In the genomic region with DNA sequence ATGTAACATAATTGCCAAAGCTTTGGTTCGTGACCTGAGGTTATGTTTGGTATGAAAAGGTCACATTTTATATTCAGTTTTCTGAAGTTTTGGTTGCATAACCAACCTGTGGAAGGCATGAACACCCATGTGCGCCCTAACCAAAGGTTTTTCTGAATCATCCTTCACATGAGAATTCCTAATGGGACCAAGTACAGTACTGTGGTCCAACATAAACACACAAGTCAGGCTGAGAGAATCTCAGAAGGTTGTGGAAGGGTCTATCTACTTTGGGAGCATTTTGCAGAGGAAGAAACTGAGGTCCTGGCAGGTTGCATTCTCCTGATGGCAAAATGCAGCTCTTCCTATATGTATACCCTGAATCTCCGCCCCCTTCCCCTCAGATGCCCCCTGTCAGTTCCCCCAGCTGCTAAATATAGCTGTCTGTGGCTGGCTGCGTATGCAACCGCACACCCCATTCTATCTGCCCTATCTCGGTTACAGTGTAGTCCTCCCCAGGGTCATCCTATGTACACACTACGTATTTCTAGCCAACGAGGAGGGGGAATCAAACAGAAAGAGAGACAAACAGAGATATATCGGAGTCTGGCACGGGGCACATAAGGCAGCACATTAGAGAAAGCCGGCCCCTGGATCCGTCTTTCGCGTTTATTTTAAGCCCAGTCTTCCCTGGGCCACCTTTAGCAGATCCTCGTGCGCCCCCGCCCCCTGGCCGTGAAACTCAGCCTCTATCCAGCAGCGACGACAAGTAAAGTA, we compare ENCODE assay signal across 9 cellular contexts. TPM values are rescaled to one million over a fixed set of nuclear protein-coding genes. Genes with fewer than 3 reads are reported as not detected.
A peak's percentile ranks its signal among the peaks of the same experiment; 100 is the strongest.
DNase-seq lines count a peak whose midpoint lies in the region; ATAC-seq and TF ChIP-seq lines count a peak whose summit lies in the region.
"Had no signal": no experiment of that assay in that cellular context is flagged by ENCODE, and none has a peak within 500 bp of the region (broad histone marks: within the 10 kb centered on the region; RNA-seq: fewer than 3 reads in every experiment).

No MANE protein-coding gene starts in this region.

- WGBS in H9 (ENCODE audit: extremely low coverage, insufficient read length, low lambda C conversion rate), result no CpG with 5 or more reads among the region's 20 CpGs
- 9 to 15% (median 10%) methylated on average over 19 to 20 of the region's 20 CpGs for WGBS in heart left ventricle, 4 donors

- peaks cover 21% of the 10 kb centered on the region in 2 experiments for H3K4me1 Mint-ChIP-seq in H9

- H3K79me1 ChIP-seq in H9 (ENCODE audit: insufficient read depth, low read depth, low read length, poor library complexity, severe bottlenecking), result no peaks in the 10 kb centered on the region

- no peaks in the 10 kb centered on the region; a peak in 2 of 5 replicates for H3K9me3 Mint-ChIP-seq in H9

- no peaks in the 10 kb centered on the region for H3K36me3 Mint-ChIP-seq in H9 (ENCODE audit: insufficient read depth in 1 of 3, low read depth in 3 of 3)

- no peak overlapping the region for H4K91ac ChIP-seq in H9 (ENCODE audit: insufficient read length, low read depth, low read length)

- H2BK20ac ChIP-seq in H9 (ENCODE audit: low read depth, low read length, poor library complexity, severe bottlenecking), result no peak overlapping the region

- no peak overlapping the region for H3K27ac Mint-ChIP-seq in H9

- no peaks in the 10 kb centered on the region for H3K79me2 ChIP-seq in H9 (ENCODE audit: insufficient read depth, low read length)

- H3K27me3 ChIP-seq in H9 (ENCODE audit: insufficient read depth, low read length) (peaks cover 25% of the 10 kb centered on the region), WERI-Rb-1 (ENCODE audit: insufficient read depth, low read depth, severe bottlenecking) (peaks cover 37% of the 10 kb centered on the region), heart left ventricle (peaks cover 6 to 43% (median 22%) of the 10 kb centered on the region in 9 donors), skeletal muscle tissue (ENCODE audit: control insufficient read depth in 3 of 3, insufficient read depth in 3 of 3, low read length in 3 of 3) (peaks cover 0 to 2% (median 0%) of the 10 kb centered on the region in 3 donors)

- no peak overlapping the region for H4K5ac ChIP-seq in H9 (ENCODE audit: insufficient read length, low read depth, low read length)

- no peak overlapping the region for H3K14ac ChIP-seq in H9 (ENCODE audit: insufficient read depth, low read length)

- TF ChIP-seq CTCF in H9 (conservative IDR thresholded peaks at IDR 0.05), result no peak; the same call in 2 of the 3 replicates
- TF ChIP-seq CTCF in WERI-Rb-1 (IDR thresholded peaks at IDR 0.05; ENCODE audit: low read depth, low read length), result no peak
- no peak for TF ChIP-seq CTCF in heart left ventricle (IDR thresholded peaks at IDR 0.05)

- H4K20me1 ChIP-seq in H9 (ENCODE audit: control insufficient read depth, insufficient read depth, insufficient read length), result no peaks in the 10 kb centered on the region

- H3K56ac ChIP-seq in H9 (ENCODE audit: insufficient read length, low read depth, low read length), result no peak overlapping the region

- H3K27ac ChIP-seq in H9 (ENCODE audit: insufficient read length, low read depth, low read length) (no peak overlapping the region), WERI-Rb-1 (no peak overlapping the region), heart left ventricle (no peak overlapping the region), skeletal muscle tissue (ENCODE audit: low read depth, low read length) (peak overlapping the region; percentile 88)

- no peak for TF ChIP-seq POLR2A in heart left ventricle (IDR thresholded peaks at IDR 0.05)

- H2BK15ac ChIP-seq in H9 (ENCODE audit: low read depth, low read length), result no peak overlapping the region

- intact Hi-C loops in heart left ventricle (cut with DNase I), result no loop called here

- no peak overlapping the region for H2BK5ac ChIP-seq in H9 (ENCODE audit: insufficient read length, low read length)

- H3K4me3 Mint-ChIP-seq in H9, result peak overlapping the region; percentile 60 to 85

- H3K4me3 ChIP-seq in WERI-Rb-1 (ENCODE audit: low read depth, low read length) (peak overlapping the region; percentile 49), heart left ventricle (peak overlapping the region; percentile 10 to 56 (median 45)), skeletal muscle tissue (ENCODE audit: low read length in 3 of 3) (peak overlapping the region; percentile 71 to 76 (median 75))

- H3K23ac ChIP-seq in H9 (ENCODE audit: insufficient read length, low read depth, low read length), result no peak overlapping the region

- no peak overlapping the region for H2BK12ac ChIP-seq in H9 (ENCODE audit: insufficient read length, low read depth, low read length)

- H3K4me1 ChIP-seq in H9 (ENCODE audit: insufficient read depth, low read length) (no peaks in the 10 kb centered on the region), heart left ventricle (peaks cover 0 to 37% (median 19%) of the 10 kb centered on the region in 12 donors), skeletal muscle tissue (ENCODE audit: control insufficient read depth in 3 of 3, insufficient read depth in 3 of 3, low read length in 3 of 3) (peaks cover 18 to 21% (median 20%) of the 10 kb centered on the region in 3 donors)

- no peak overlapping the region for H3K9ac ChIP-seq in H9 (ENCODE audit: extremely low read depth, insufficient read length, low read length)
- H3K9ac ChIP-seq in skeletal muscle tissue (ENCODE audit: low read depth in 1 of 3, low read length in 3 of 3), result peak overlapping the region; percentile 79 to 83 (median 79)

- H4K8ac ChIP-seq in H9 (replicated peaks; ENCODE audit: insufficient read length, low read depth, low read length), result no peak overlapping the region

- peak; percentile 37 to 62 (median 52) for ATAC-seq in heart left ventricle
- no peak for ATAC-seq in HG03460 (IDR thresholded peaks at IDR 0.05; ENCODE audit: unreplicated experiment)

- DNase-seq in H9, result no peak
- peak; percentile 24 for DNase-seq in WERI-Rb-1
- DNase-seq in heart left ventricle, result no peak
- no peak for DNase-seq in NCI-H510A (lab: John Stamatoyannopoulos, UW)
- no peak for DNase-seq in activated effector memory CD4-positive, alpha-beta T cell treated with anti-CD3 and anti-CD28 coated beads, Interleukin-2, amount 50 U/mL, for 16 hours
- DNase-seq in NCI-H2196 treated with DMSO at 0.1 percent for 48 hours (lab: John Stamatoyannopoulos, UW; ENCODE audit: unreplicated experiment), result no peak
- DNase-seq: NCI-H1436 had no signal

- H3K18ac ChIP-seq in H9 (ENCODE audit: insufficient read length, low read depth, low read length), result no peak overlapping the region

- H3K36me3 ChIP-seq in WERI-Rb-1, result no peaks in the 10 kb centered on the region
- H3K36me3 ChIP-seq in heart left ventricle, result no peaks in the 10 kb centered on the region
- no peaks in the 10 kb centered on the region for H3K36me3 ChIP-seq in skeletal muscle tissue (ENCODE audit: control insufficient read depth in 3 of 3, insufficient read depth in 3 of 3, low read length in 3 of 3)

- H3K4ac ChIP-seq in H9 (ENCODE audit: low read depth, low read length), result no peak overlapping the region

- H3K23me2 ChIP-seq in H9 (ENCODE audit: insufficient read length, low read depth, low read length, poor library complexity, severe bottlenecking), result peaks cover 21% of the 10 kb centered on the region

- H2AK5ac ChIP-seq in H9 (ENCODE audit: insufficient read length, low read length), result no peak overlapping the region

- peaks cover 90% of the 10 kb centered on the region for H3K27me3 Mint-ChIP-seq in H9 (ENCODE audit: low read depth)

- no peak overlapping the region for H2AFZ ChIP-seq in H9 (ENCODE audit: low read length)

- H3K9me3 ChIP-seq in H9 (ENCODE audit: control insufficient read depth, low read depth, low read length) (no peaks in the 10 kb centered on the region), WERI-Rb-1 (ENCODE audit: severe bottlenecking) (no peaks in the 10 kb centered on the region), heart left ventricle (no peaks in the 10 kb centered on the region), skeletal muscle tissue (ENCODE audit: control insufficient read depth in 3 of 3, low read length in 3 of 3) (no peaks in the 10 kb centered on the region)

- H3K4me2 ChIP-seq in H9 (ENCODE audit: insufficient read depth, insufficient read length, low read length), result peak overlapping the region; percentile 64

- no peak overlapping the region for H2BK120ac ChIP-seq in H9 (ENCODE audit: low read depth, low read length, poor library complexity, severe bottlenecking)

- H3T11ph ChIP-seq in H9 (ENCODE audit: low read length), result no peak overlapping the region

RNA-seq across cellular contexts. Expression of a gene that starts 0.5 kb away (rescaled TPM):
- total RNA-seq in H9 (2021) (not detected in 2 replicates), heart left ventricle (1 to 10 TPM in 5 of 9 donors, under 1 TPM in 4; 0.38 to 3.5 (median 1.5) TPM), skeletal muscle tissue (1.0 TPM)
- polyA plus RNA-seq in heart left ventricle, result under 1 TPM; 0.15 to 0.19 TPM
